ENCODE assay signal across 22 cellular contexts in genomic region chr4:71251266-71251665, GRCh38.
DNase-seq lines count a peak whose midpoint lies in the region; ATAC-seq and TF ChIP-seq lines count a peak whose summit lies in the region.
"Had no signal": no experiment of that assay in that cellular context is flagged by ENCODE, and none has a peak within 500 bp of the region (broad histone marks: within the 10 kb centered on the region; RNA-seq: fewer than 3 reads in every experiment).

No MANE protein-coding gene starts in this region.

- CTCF ChIA-PET in mammary epithelial cell (lab: Charles Lee; ENCODE audit: low non-redundant PET) (no interaction called here), MCF 10A (lab: Yijun Ruan, JAX) (interaction anchor here (1.3 kb wide), 1 partner anchor 22 kb away, joined by 12 read pairs; no protein-coding TSS in a partner anchor)

- H3K9me3 Mint-ChIP-seq in MCF 10A (ENCODE audit: unreplicated experiment), result no peaks in the 10 kb centered on the region
- H3K9me3 Mint-ChIP-seq: activated CD4-positive, alpha-beta T cell treated with anti-CD3 and anti-CD28 coated beads, Interleukin-2, amount 10 ng/mL, durations not matched to agents 7 days and 5 days; CD4-positive, alpha-beta T cell; naive thymus-derived CD8-positive, alpha-beta T cell; T-helper 1 cell treated with Interleukin-12 subunit alpha and Interleukin-12 subunit beta and Interleukin-4 antibody, amounts not matched to agents 30 μg/mL and 1 μg/mL, for 36 hours had no signal

- intact Hi-C loops in mammary epithelial cell (cut with micrococcal nuclease), result no loop called here
- intact Hi-C loops in MCF 10A (cut with micrococcal nuclease), result no loop called here

- POLR2A ChIA-PET in MCF 10A (lab: Yijun Ruan, JAX), result interaction anchor here (0.8 kb wide), 1 partner anchor 53 kb away, joined by 3 read pairs; no protein-coding TSS in a partner anchor

- no peak for TF ChIP-seq POLR2A in gastroesophageal sphincter (IDR thresholded peaks at IDR 0.05)

- H3K4me1 Mint-ChIP-seq in MCF 10A (ENCODE audit: insufficient read depth, unreplicated experiment), result no peaks in the 10 kb centered on the region
- H3K4me1 Mint-ChIP-seq: activated CD4-positive, alpha-beta T cell treated with anti-CD3 and anti-CD28 coated beads, Interleukin-2, amount 10 ng/mL, durations not matched to agents 7 days and 5 days had no signal

- H3K36me3 ChIP-seq in mammary epithelial cell (ENCODE audit: insufficient read depth, low read length) (no peaks in the 10 kb centered on the region), gastroesophageal sphincter (no peaks in the 10 kb centered on the region), trophoblast cell (ENCODE audit: control insufficient read depth in 1 of 2, insufficient read depth in 2 of 2, low read length in 2 of 2) (no peaks in the 10 kb centered on the region), MM.1S (replicated peaks; ENCODE audit: insufficient read depth, low read length) (no peaks in the 10 kb centered on the region)
- H3K36me3 ChIP-seq: cardiac muscle cell, vagina had no signal

- ATAC-seq in gastroesophageal sphincter (peak; percentile 47), SK-N-SH treated with all-trans-retinoic acid at 6 μM for 48 hours (no peak)
- ATAC-seq: K562; naive thymus-derived CD8-positive, alpha-beta T cell had no signal

- H3K9me3 ChIP-seq in mammary epithelial cell (replicated peaks; ENCODE audit: insufficient read depth, low read length) (no peaks in the 10 kb centered on the region), gastroesophageal sphincter (no peaks in the 10 kb centered on the region), trophoblast cell (ENCODE audit: insufficient read depth, low read depth, low read length) (no peaks in the 10 kb centered on the region), MM.1S (replicated peaks; ENCODE audit: insufficient read depth, low read length) (no peaks in the 10 kb centered on the region)
- H3K9me3 ChIP-seq: vagina had no signal

- TF ChIP-seq CTCF in mammary epithelial cell (conservative IDR thresholded peaks at IDR 0.05 in 1 of 2, IDR thresholded peaks at IDR 0.05 in 1 of 2; ENCODE audit: extremely low read depth in 1 of 2, insufficient read depth in 1 of 2, low read depth in 1 of 2, low read length in 2 of 2) (no peak), MCF 10A (IDR thresholded peaks at IDR 0.05; ENCODE audit: unreplicated experiment) (no peak), gastroesophageal sphincter (IDR thresholded peaks at IDR 0.05) (no peak), MM.1S (IDR thresholded peaks at IDR 0.05; ENCODE audit: low read length) (no peak)

- no peaks in the 10 kb centered on the region for H3K9me2 ChIP-seq in MM.1S (replicated peaks; ENCODE audit: insufficient read depth, low read length)

- H2AFZ ChIP-seq in mammary epithelial cell (ENCODE audit: low read depth, low read length) (peak overlapping the region; percentile 11), trophoblast cell (ENCODE audit: insufficient read depth, low read length, poor library complexity) (no peak overlapping the region), MM.1S (ENCODE audit: low read length) (no peak overlapping the region)

- H3K4me3 Mint-ChIP-seq in MCF 10A (ENCODE audit: unreplicated experiment), result no peak overlapping the region
- H3K4me3 Mint-ChIP-seq: activated CD4-positive, alpha-beta T cell treated with anti-CD3 and anti-CD28 coated beads, Interleukin-2, amount 10 ng/mL, durations not matched to agents 7 days and 5 days; CD4-positive, alpha-beta T cell; naive thymus-derived CD8-positive, alpha-beta T cell; T-helper 1 cell treated with Interleukin-12 subunit alpha and Interleukin-12 subunit beta and Interleukin-4 antibody, amounts not matched to agents 30 μg/mL and 1 μg/mL, for 36 hours had no signal

- H3K4ac ChIP-seq in trophoblast cell (ENCODE audit: low read depth, low read length), result no peak overlapping the region

- TF ChIP-seq EP300 in gastroesophageal sphincter (IDR thresholded peaks at IDR 0.05), result no peak

- H3K23ac ChIP-seq in trophoblast cell (ENCODE audit: low read length), result no peak overlapping the region

- H4K12ac ChIP-seq in trophoblast cell (ENCODE audit: low read depth, low read length), result no peak overlapping the region

- H2BK5ac ChIP-seq in trophoblast cell (ENCODE audit: low read depth, low read length, poor library complexity), result no peak overlapping the region

- no peak overlapping the region for H4K91ac ChIP-seq in trophoblast cell (ENCODE audit: low read depth, low read length)

- H3K27ac ChIP-seq in mammary epithelial cell (ENCODE audit: insufficient read depth, low read depth, low read length), result no peak overlapping the region
- no peak overlapping the region for H3K27ac ChIP-seq in gastroesophageal sphincter
- H3K27ac ChIP-seq in trophoblast cell (ENCODE audit: low read depth, low read length), result no peak overlapping the region
- no peak overlapping the region for H3K27ac ChIP-seq in MM.1S (ENCODE audit: low read length)
- H3K27ac ChIP-seq: cardiac muscle cell, vagina had no signal

- H3K4me3 ChIP-seq in mammary epithelial cell (replicated peaks in 1 of 3; ENCODE audit: insufficient read depth in 1 of 3, low read depth in 2 of 3, low read length in 3 of 3) (no peak overlapping the region), gastroesophageal sphincter (no peak overlapping the region), trophoblast cell (ENCODE audit: low read depth, low read length) (no peak overlapping the region), MM.1S (ENCODE audit: low read length) (no peak overlapping the region)
- H3K4me3 ChIP-seq: cardiac muscle cell, K562, lung, vagina had no signal

- no peaks in the 10 kb centered on the region for H3K79me1 ChIP-seq in trophoblast cell (ENCODE audit: low read length)

- no peaks in the 10 kb centered on the region for H3K27me3 Mint-ChIP-seq in MCF 10A (ENCODE audit: insufficient read depth, unreplicated experiment)
- H3K27me3 Mint-ChIP-seq: CD4-positive, alpha-beta T cell had no signal

- no peak overlapping the region for H3K14ac ChIP-seq in trophoblast cell (ENCODE audit: low read length)

- in situ Hi-C loops in mammary epithelial cell (cut with MboI; ENCODE audit: low sequenced_read_pairs in 2 of 2), result no loop called here

- H4K8ac ChIP-seq in trophoblast cell (ENCODE audit: low read depth, low read length), result no peak overlapping the region

- no peak overlapping the region for H2BK120ac ChIP-seq in trophoblast cell (ENCODE audit: insufficient read depth, low read length, poor library complexity)

- H3K4me1 ChIP-seq in mammary epithelial cell (ENCODE audit: insufficient read depth, low read length), result no peaks in the 10 kb centered on the region
- H3K4me1 ChIP-seq in gastroesophageal sphincter, result no peaks in the 10 kb centered on the region
- H3K4me1 ChIP-seq in trophoblast cell (ENCODE audit: control insufficient read depth in 1 of 2, insufficient read depth in 2 of 2, low read length in 2 of 2), result no peaks in the 10 kb centered on the region
- no peaks in the 10 kb centered on the region for H3K4me1 ChIP-seq in MM.1S (ENCODE audit: low read length)
- H3K4me1 ChIP-seq: vagina had no signal

- BruUV-seq in mammary epithelial cell (replicated peaks; lab: Mats Ljungman, UMichigan), result no TSS peak
- BruUV-seq in MCF 10A (replicated peaks; lab: Mats Ljungman, UMichigan), result no TSS peak

- no peaks in the 10 kb centered on the region for H3K27me3 ChIP-seq in mammary epithelial cell (ENCODE audit: insufficient read depth, low read length)
- H3K27me3 ChIP-seq in gastroesophageal sphincter, result no peaks in the 10 kb centered on the region
- H3K27me3 ChIP-seq in trophoblast cell (ENCODE audit: insufficient read depth, low read length), result no peaks in the 10 kb centered on the region
- H3K27me3 ChIP-seq in MM.1S (replicated peaks; ENCODE audit: insufficient read depth, low read length), result no peaks in the 10 kb centered on the region
- H3K27me3 ChIP-seq: cardiac muscle cell, vagina had no signal

- H4K20me1 ChIP-seq in mammary epithelial cell (ENCODE audit: insufficient read depth, low read length), result no peaks in the 10 kb centered on the region
- H4K20me1 ChIP-seq in MM.1S (ENCODE audit: insufficient read depth, low read length), result no peaks in the 10 kb centered on the region

- dilution Hi-C loops in mammary epithelial cell (cut with HindIII; ENCODE audit: low sequenced_read_pairs), result no loop called here

- H3K27ac Mint-ChIP-seq in MCF 10A (ENCODE audit: low read depth, unreplicated experiment), result no peak overlapping the region
- H3K27ac Mint-ChIP-seq: activated CD4-positive, alpha-beta T cell treated with anti-CD3 and anti-CD28 coated beads, Interleukin-2, amount 10 ng/mL, durations not matched to agents 7 days and 5 days; CD4-positive, alpha-beta T cell; naive thymus-derived CD8-positive, alpha-beta T cell; T-helper 1 cell treated with Interleukin-12 subunit alpha and Interleukin-12 subunit beta and Interleukin-4 antibody, amounts not matched to agents 30 μg/mL and 1 μg/mL, for 36 hours had no signal

- H3K36me3 Mint-ChIP-seq in MCF 10A (ENCODE audit: insufficient read depth, unreplicated experiment), result no peaks in the 10 kb centered on the region
- H3K36me3 Mint-ChIP-seq: naive thymus-derived CD8-positive, alpha-beta T cell had no signal

- H3K18ac ChIP-seq in trophoblast cell (ENCODE audit: low read length), result no peak overlapping the region

- H2BK12ac ChIP-seq in trophoblast cell (ENCODE audit: low read length), result no peak overlapping the region

- no peak overlapping the region for H3K9ac ChIP-seq in mammary epithelial cell (ENCODE audit: insufficient read depth, low read length)
- no peak overlapping the region for H3K9ac ChIP-seq in trophoblast cell (ENCODE audit: low read length)
- H3K9ac ChIP-seq in MM.1S (ENCODE audit: low read length), result no peak overlapping the region

- 54% methylated on average over 2 of the region's 2 CpGs for WGBS in mammary epithelial cell (ENCODE audit: low coverage, missing lambda C conversion rate)
- WGBS in gastroesophageal sphincter (ENCODE audit: low coverage in 1 of 2), 2 donors, result 13 to 42% methylated on average over 2 of the region's 2 CpGs
- WGBS in trophoblast cell (ENCODE audit: extremely low coverage, insufficient coverage, insufficient read length), result no CpG with 5 or more reads among the region's 2 CpGs

- no peaks in the 10 kb centered on the region for H3F3A ChIP-seq in MM.1S (ENCODE audit: insufficient read depth, low read length)

- no peak for DNase-seq in mammary epithelial cell
- DNase-seq in MCF 10A (ENCODE audit: unreplicated experiment), result no peak
- peak; percentile 29 for DNase-seq in NCI-H226
- DNase-seq in trophoblast cell, result peak; percentile 28 to 79
- DNase-seq in MM.1S, result no peak
- DNase-seq in stimulated activated CD4-positive, alpha-beta T cell treated with anti-CD3 and anti-CD28 coated beads, Interleukin-2, amount 100 ng/mL, for 48 hours, result no peak
- DNase-seq: activated CD4-positive, alpha-beta T cell treated with anti-CD3 and anti-CD28 coated beads, Interleukin-2, amount 10 ng/mL, durations not matched to agents 7 days and 5 days; activated CD8-positive, alpha-beta memory T cell treated with anti-CD3 and anti-CD28 coated beads, Interleukin-2, amount 50 U/mL, for 4 hours; CD4-positive, alpha-beta T cell; naive thymus-derived CD8-positive, alpha-beta T cell; NCI-H1092; NCI-H2081; NCI-H526 treated with DMSO at 0.1 percent for 48 hours; posterior cingulate gyrus; SHP77 treated with DMSO at 0.1 percent for 48 hours had no signal

- H3K4me2 ChIP-seq in mammary epithelial cell (ENCODE audit: insufficient read depth, low read depth, low read length) (no peak overlapping the region), trophoblast cell (ENCODE audit: low read length) (no peak overlapping the region), MM.1S (ENCODE audit: low read depth, low read length) (no peak overlapping the region)

- H3K79me2 ChIP-seq in mammary epithelial cell (ENCODE audit: insufficient read depth, low read length), result no peaks in the 10 kb centered on the region
- no peaks in the 10 kb centered on the region for H3K79me2 ChIP-seq in trophoblast cell (ENCODE audit: control insufficient read depth, insufficient read depth, low read length, poor library complexity)
- H3K79me2 ChIP-seq in MM.1S (ENCODE audit: low read length), result no peaks in the 10 kb centered on the region

- H2AK5ac ChIP-seq in trophoblast cell (ENCODE audit: low read length), result no peak overlapping the region

Comparison
In these comparisons a context has a peak if more than half of its experiments do, and no peak if none do; other contexts are left out.
1. DNase-seq: peak in NCI-H226 (single experiment) and trophoblast cell (2 of 2); none in mammary epithelial cell (single experiment), MCF 10A (single experiment), MM.1S (single experiment) and stimulated activated CD4-positive, alpha-beta T cell treated with anti-CD3 and anti-CD28 coated beads, Interleukin-2, amount 100 ng/mL, for 48 hours (0 of 2).